19 cellular contexts compared by ENCODE assay signal in genomic region chr6:119521251-119521650, GRCh38.
"Had no signal": no experiment of that assay in that cellular context is flagged by ENCODE, and none has a peak within 500 bp of the region (broad histone marks: within the 10 kb centered on the region; RNA-seq: fewer than 3 reads in every experiment).

No MANE protein-coding gene starts in this region.

- DNase-seq: activated CD4-positive, alpha-beta T cell treated with anti-CD3 and anti-CD28 coated beads, Interleukin-2, amount 50 U/mL, for 1 hour; activated CD4-positive, CD25-positive, alpha-beta regulatory T cell treated with anti-CD3 and anti-CD28 coated beads, Interleukin-2, amount 50 U/mL, for 72 hours; activated CD8-positive, alpha-beta memory T cell treated with anti-CD3 and anti-CD28 coated beads, Interleukin-2, amount 50 U/mL, for 4 hours; activated effector memory CD4-positive, alpha-beta T cell treated with Interleukin-2 at 50 U/mL for 16 hours; activated naive CD4-positive, alpha-beta T cell treated with anti-CD3 and anti-CD28 coated beads, Interleukin-2, amount 10 ng/mL, durations not matched to agents 7 days and 5 days; activated naive CD8-positive, alpha-beta T cell treated with anti-CD3 and anti-CD28 coated beads, Interleukin-2, amount 50 U/mL, for 24 hours; activated T-cell treated with anti-CD3 and anti-CD28 coated beads, Interleukin-2, amount 50 U/mL, for 4 hours; foreskin keratinocyte; glutamatergic neuron; hypothalamus; left lung; midbrain; right cardiac atrium; stimulated activated CD4-positive, alpha-beta T cell treated with anti-CD3 and anti-CD28 coated beads, Interleukin-15, amount 100 ng/mL, for 24 hours; stimulated activated CD4-positive, alpha-beta T cell treated with anti-CD3 and anti-CD28 coated beads, Interleukin-4, amount 100 ng/mL, for 24 hours; testis had no signal

- H3K27me3 Mint-ChIP-seq: activated naive CD4-positive, alpha-beta T cell treated with anti-CD3 and anti-CD28 coated beads, Interleukin-2, amount 10 ng/mL, durations not matched to agents 7 days and 5 days; activated naive CD8-positive, alpha-beta T cell treated with anti-CD3 and anti-CD28 coated beads, Interleukin-2, amount 50 U/mL, for 24 hours had no signal

- ATAC-seq: activated naive CD8-positive, alpha-beta T cell treated with anti-CD3 and anti-CD28 coated beads, Interleukin-2, amount 50 U/mL, for 24 hours; activated T-cell treated with anti-CD3 and anti-CD28 coated beads, Interleukin-2, amount 50 U/mL, for 4 hours; foreskin keratinocyte; left lung; right cardiac atrium; stimulated activated effector memory CD8-positive, alpha-beta T cell treated with anti-CD3 and anti-CD28 coated beads, Interleukin-12 subunit alpha, Interleukin-12 subunit beta, amount 100 ng/mL, for 72 hours had no signal

- H3K4me1 Mint-ChIP-seq: activated naive CD4-positive, alpha-beta T cell treated with anti-CD3 and anti-CD28 coated beads, Interleukin-2, amount 10 ng/mL, durations not matched to agents 7 days and 5 days; activated naive CD8-positive, alpha-beta T cell treated with anti-CD3 and anti-CD28 coated beads, Interleukin-2, amount 50 U/mL, for 24 hours; neural crest cell; stimulated activated effector memory CD8-positive, alpha-beta T cell treated with anti-CD3 and anti-CD28 coated beads, Interleukin-12 subunit alpha, Interleukin-12 subunit beta, amount 100 ng/mL, for 72 hours had no signal

- H3K36me3 Mint-ChIP-seq: activated naive CD4-positive, alpha-beta T cell treated with anti-CD3 and anti-CD28 coated beads, Interleukin-2, amount 10 ng/mL, durations not matched to agents 7 days and 5 days; stimulated activated effector memory CD8-positive, alpha-beta T cell treated with anti-CD3 and anti-CD28 coated beads, Interleukin-12 subunit alpha, Interleukin-12 subunit beta, amount 100 ng/mL, for 72 hours; type B pancreatic cell had no signal

- H3K9me3 Mint-ChIP-seq: activated naive CD4-positive, alpha-beta T cell treated with anti-CD3 and anti-CD28 coated beads, Interleukin-2, amount 10 ng/mL, durations not matched to agents 7 days and 5 days; activated naive CD8-positive, alpha-beta T cell treated with anti-CD3 and anti-CD28 coated beads, Interleukin-2, amount 50 U/mL, for 24 hours; activated T-cell treated with anti-CD3 and anti-CD28 coated beads, Interleukin-2, amount 50 U/mL, for 4 hours; neural crest cell; stimulated activated effector memory CD8-positive, alpha-beta T cell treated with anti-CD3 and anti-CD28 coated beads, Interleukin-12 subunit alpha, Interleukin-12 subunit beta, amount 100 ng/mL, for 72 hours; type B pancreatic cell had no signal

- H3K27ac Mint-ChIP-seq: activated naive CD4-positive, alpha-beta T cell treated with anti-CD3 and anti-CD28 coated beads, Interleukin-2, amount 10 ng/mL, durations not matched to agents 7 days and 5 days; activated naive CD8-positive, alpha-beta T cell treated with anti-CD3 and anti-CD28 coated beads, Interleukin-2, amount 50 U/mL, for 24 hours; stimulated activated effector memory CD8-positive, alpha-beta T cell treated with anti-CD3 and anti-CD28 coated beads, Interleukin-12 subunit alpha, Interleukin-12 subunit beta, amount 100 ng/mL, for 72 hours; type B pancreatic cell had no signal

- H3K4me3 Mint-ChIP-seq: activated naive CD4-positive, alpha-beta T cell treated with anti-CD3 and anti-CD28 coated beads, Interleukin-2, amount 10 ng/mL, durations not matched to agents 7 days and 5 days; activated naive CD8-positive, alpha-beta T cell treated with anti-CD3 and anti-CD28 coated beads, Interleukin-2, amount 50 U/mL, for 24 hours; activated T-cell treated with anti-CD3 and anti-CD28 coated beads, Interleukin-2, amount 50 U/mL, for 4 hours; neural crest cell; stimulated activated effector memory CD8-positive, alpha-beta T cell treated with anti-CD3 and anti-CD28 coated beads, Interleukin-12 subunit alpha, Interleukin-12 subunit beta, amount 100 ng/mL, for 72 hours; type B pancreatic cell had no signal
